21 cellular contexts compared by ENCODE assay signal in genomic region chr10:104029528-104029875, GRCh38. TPM values are rescaled to one million over a fixed set of nuclear protein-coding genes. Genes with fewer than 3 reads are reported as not detected.
DNase-seq lines count a peak whose midpoint lies in the region; ATAC-seq and TF ChIP-seq lines count a peak whose summit lies in the region.
"Had no signal": no experiment of that assay in that cellular context is flagged by ENCODE, and none has a peak within 500 bp of the region (broad histone marks: within the 10 kb centered on the region; RNA-seq: fewer than 3 reads in every experiment).

No MANE protein-coding gene starts in this region.

- DNase-seq in anterior cingulate cortex (lab: John Stamatoyannopoulos, UW) (peak in 47 of 58 donors; percentile 14 to 90 (median 55)), foreskin keratinocyte (no peak), inferior parietal cortex (ENCODE audit: extremely low spot score) (peak; percentile 81), posterior vena cava (ENCODE audit: low spot score) (peak; percentile 95)
- DNase-seq: activated CD4-positive, alpha-beta T cell treated with anti-CD3 and anti-CD28 coated beads for 4 hours; activated CD8-positive, alpha-beta memory T cell treated with anti-CD3 and anti-CD28 coated beads, Interleukin-2, amount 50 U/mL, for 4 hours; CD8-positive, alpha-beta memory T cell; DMS79 treated with DMSO at 0.1 percent for 48 hours; GOT3; kidney glomerular epithelial cell; NCI-H1092 treated with DMSO at 0.1 percent for 48 hours; stimulated activated naive CD4-positive, alpha-beta T cell treated with Interleukin-2 at 50 U/mL for 16 hours; transverse colon had no signal

- TF ChIP-seq EP300 in gastroesophageal sphincter (IDR thresholded peaks at IDR 0.05): no peak

- H3K9me3 ChIP-seq in gastroesophageal sphincter: no peaks in the 10 kb centered on the region
- H3K9me3 ChIP-seq: transverse colon had no signal

- 79 to 80% methylated on average over 4 to 6 of the region's 6 CpGs for WGBS in gastroesophageal sphincter (ENCODE audit: low coverage in 1 of 2), 2 donors

- H3K4me1 ChIP-seq in foreskin keratinocyte (no peaks in the 10 kb centered on the region), gastroesophageal sphincter (no peaks in the 10 kb centered on the region)
- H3K4me1 ChIP-seq: transverse colon had no signal

- ATAC-seq in foreskin keratinocyte (peak; percentile 32), gastroesophageal sphincter (no peak), HG02798 (IDR thresholded peaks at IDR 0.05; ENCODE audit: poor library complexity, unreplicated experiment) (no peak), HG02840 (IDR thresholded peaks at IDR 0.05; ENCODE audit: low FRiP score, unreplicated experiment) (no peak), HG02623 (IDR thresholded peaks at IDR 0.05; ENCODE audit: unreplicated experiment) (no peak)
- ATAC-seq: SK-N-SH treated with all-trans-retinoic acid at 6 μM for 48 hours had no signal

- H3K27ac ChIP-seq in foreskin keratinocyte (no peak overlapping the region), gastroesophageal sphincter (no peak overlapping the region)
- H3K27ac ChIP-seq: transverse colon had no signal

- H3K4me3 ChIP-seq in gastroesophageal sphincter: no peak overlapping the region
- H3K4me3 ChIP-seq: cardiac muscle cell, transverse colon had no signal

- no peak for TF ChIP-seq POLR2A in gastroesophageal sphincter (IDR thresholded peaks at IDR 0.05)

- TF ChIP-seq CTCF in foreskin keratinocyte (conservative IDR thresholded peaks at IDR 0.05): no peak
- no peak for TF ChIP-seq CTCF in gastroesophageal sphincter (IDR thresholded peaks at IDR 0.05)

- no peaks in the 10 kb centered on the region for H3K27me3 ChIP-seq in foreskin keratinocyte
- H3K27me3 ChIP-seq in gastroesophageal sphincter: no peaks in the 10 kb centered on the region
- H3K27me3 ChIP-seq: cardiac muscle cell, transverse colon had no signal

- intact Hi-C loops in posterior vena cava (cut with DNase I): no loop called here

- H3K36me3 ChIP-seq in gastroesophageal sphincter: peaks cover 0 to 81% of the 10 kb centered on the region in 2 donors
- H3K36me3 ChIP-seq: cardiac muscle cell had no signal

RNA-seq across cellular contexts. Expression of gene COL17A1, which starts 56.2 kb away (rescaled TPM):
- total RNA-seq in foreskin keratinocyte (1,970 and 2,423 TPM in 2 replicates), posterior vena cava (under 1 TPM; 0.48 to 0.88 TPM), gastroesophageal sphincter (10 to 100 TPM in 1 of 4 donors, 1 to 10 TPM in 1, under 1 TPM in 2; 0.12 to 10.7 (median 0.68) TPM)
- 1,615 and 1,982 TPM in 2 replicates for polyA plus RNA-seq in foreskin keratinocyte
- total RNA-seq: cardiac muscle cell; CD8-positive, alpha-beta memory T cell; LHCN-M2; NCI-H460 had no signal
- polyA plus RNA-seq: CD8-positive, alpha-beta memory T cell had no signal

Comparison
In these comparisons a context has a peak if more than half of its experiments do, and no peak if none do; other contexts are left out.
1. DNase-seq: peak in anterior cingulate cortex (47 of 58), inferior parietal cortex (single experiment) and posterior vena cava (single experiment); none in foreskin keratinocyte (0 of 2).
2. RNA of gene COL17A1, which starts 56.2 kb away (total RNA-seq): 1,970 to 2,423 TPM in foreskin keratinocyte; 0.12 to 10.7 TPM in gastroesophageal sphincter and 0.48 to 0.88 TPM in posterior vena cava; every median in the first group is over 100 times any median in the second.